In genomic region chr1:12485231-12486172, GRCh38 we compare ENCODE assay signal across 13 cellular contexts.
A peak's percentile ranks its signal among the peaks of the same experiment; 100 is the strongest.
DNase-seq lines count a peak whose midpoint lies in the region; ATAC-seq and TF ChIP-seq lines count a peak whose summit lies in the region.
"Had no signal": no experiment of that assay in that cellular context is flagged by ENCODE, and none has a peak within 500 bp of the region (broad histone marks: within the 10 kb centered on the region; RNA-seq: fewer than 3 reads in every experiment).

No MANE protein-coding gene starts in this region.

- H3K27me3 ChIP-seq in mesenchymal stem cell (ENCODE audit: control insufficient read depth in 1 of 2, insufficient read depth in 1 of 2, low read length in 2 of 2) (no peaks in the 10 kb centered on the region), uterus (no peaks in the 10 kb centered on the region)

- H3K9ac ChIP-seq in mesenchymal stem cell (ENCODE audit: low read length), result no peak overlapping the region

- no peak overlapping the region for H2BK120ac ChIP-seq in mesenchymal stem cell (ENCODE audit: low read depth, low read length)

- H3K4me3 ChIP-seq in mesenchymal stem cell (ENCODE audit: insufficient read depth in 1 of 2, low read depth in 1 of 2, low read length in 2 of 2) (no peak overlapping the region), uterus (no peak overlapping the region), OCI-LY7 (ENCODE audit: low read depth, low read length, poor library complexity, severe bottlenecking) (no peak overlapping the region)

- peaks cover 22% of the 10 kb centered on the region for H3K4me1 ChIP-seq in mesenchymal stem cell (ENCODE audit: control insufficient read depth, insufficient read depth, low read depth, low read length)
- H3K4me1 ChIP-seq in uterus, result peaks cover 0 to 4% of the 10 kb centered on the region in 2 donors
- peaks cover 17% of the 10 kb centered on the region for H3K4me1 ChIP-seq in OCI-LY7 (ENCODE audit: insufficient read depth, low read length, poor library complexity, severe bottlenecking)

- peak overlapping the region; percentile 34 for H4K91ac ChIP-seq in mesenchymal stem cell (ENCODE audit: low read length)

- H3K23ac ChIP-seq in mesenchymal stem cell (ENCODE audit: low read length in 2 of 2), result no peak overlapping the region

- peaks cover 4% of the 10 kb centered on the region for H3K79me1 ChIP-seq in mesenchymal stem cell (replicated peaks; ENCODE audit: low read length, poor library complexity, severe bottlenecking)

- H2AFZ ChIP-seq in mesenchymal stem cell (ENCODE audit: low read depth, low read length), result no peak overlapping the region
- no peak overlapping the region for H2AFZ ChIP-seq in OCI-LY7 (ENCODE audit: low read length)

- H3K36me3 ChIP-seq in mesenchymal stem cell (ENCODE audit: control insufficient read depth in 1 of 2, insufficient read depth in 2 of 2, low read depth in 1 of 2, low read length in 2 of 2) (peaks cover 4 to 8% of the 10 kb centered on the region in 2 experiments), uterus (no peaks in the 10 kb centered on the region), OCI-LY7 (ENCODE audit: insufficient read depth, low read length) (no peaks in the 10 kb centered on the region)

- no peak overlapping the region for H3K4me2 ChIP-seq in mesenchymal stem cell (ENCODE audit: low read length, poor library complexity, severe bottlenecking)
- no peak overlapping the region for H3K4me2 ChIP-seq in OCI-LY7 (ENCODE audit: low read length)

- no peak for DNase-seq in T-helper 1 cell
- no peak for DNase-seq in effector memory CD8-positive, alpha-beta T cell
- no peak for DNase-seq in mesenchymal stem cell
- DNase-seq in uterus, result no peak
- DNase-seq in OCI-LY7 (ENCODE audit: low spot score), result no peak
- no peak for DNase-seq in activated CD4-positive, alpha-beta T cell treated with anti-CD3 and anti-CD28 coated beads, Interleukin-2, amount 50 U/mL, for 1 hour
- DNase-seq in NCI-H1694 (lab: John Stamatoyannopoulos, UW), result no peak
- DNase-seq: activated CD8-positive, alpha-beta T cell treated with anti-CD3 and anti-CD28 coated beads, Interleukin-2, amount 10 ng/mL, durations not matched to agents 7 days and 5 days; activated naive CD8-positive, alpha-beta T cell treated with anti-CD3 and anti-CD28 coated beads, Interleukin-2, amount 10 ng/mL, durations not matched to agents 7 days and 5 days; natural killer cell; NCI-H1105 treated with DMSO at 0.1 percent for 48 hours had no signal

- H3K27ac ChIP-seq in mesenchymal stem cell (ENCODE audit: low read length, poor library complexity, severe bottlenecking) (no peak overlapping the region), uterus (peak overlapping the region; percentile 33 to 39), OCI-LY7 (ENCODE audit: low read depth, low read length, poor library complexity, severe bottlenecking) (no peak overlapping the region)

- POLR2A ChIA-PET in OCI-LY7 (lab: Charles Lee), result interaction anchor here (0.6 kb wide), 1 partner anchor 81 kb away, joined by 3 read pairs; no protein-coding TSS in a partner anchor

- WGBS in mesenchymal stem cell, result 96% methylated on average over 12 of the region's 13 CpGs

- H2BK12ac ChIP-seq in mesenchymal stem cell (ENCODE audit: low read length in 2 of 2), result no peak overlapping the region

- no peaks in the 10 kb centered on the region for H3K79me2 ChIP-seq in OCI-LY7 (ENCODE audit: insufficient read depth, low read depth, low read length)

- TF ChIP-seq CTCF in uterus (IDR thresholded peaks at IDR 0.05) (no peak), OCI-LY7 (conservative IDR thresholded peaks at IDR 0.05; ENCODE audit: low read length) (no peak)

- peaks cover 30% of the 10 kb centered on the region for H3K36me3 Mint-ChIP-seq in T-helper 1 cell treated with Interleukin-12 subunit alpha and Interleukin-12 subunit beta and Interleukin-4 antibody, amounts not matched to agents 30 μg/mL and 1 μg/mL, for 36 hours (ENCODE audit: low read depth)
- peaks cover 8% of the 10 kb centered on the region for H3K36me3 Mint-ChIP-seq in effector memory CD8-positive, alpha-beta T cell (ENCODE audit: insufficient read depth)
- H3K36me3 Mint-ChIP-seq: natural killer cell had no signal

- CTCF ChIA-PET in OCI-LY7 (lab: Charles Lee; ENCODE audit: unreplicated experiment), result no interaction called here

- intact Hi-C loops in uterus (cut with DNase I; ENCODE audit: low total_unique reads) (no loop called here), OCI-LY7 (cut with micrococcal nuclease; ENCODE audit: unreplicated experiment) (no loop called here)

- no peaks in the 10 kb centered on the region for H3K9me3 Mint-ChIP-seq in T-helper 1 cell treated with Interleukin-12 subunit alpha and Interleukin-12 subunit beta and Interleukin-4 antibody, amounts not matched to agents 30 μg/mL and 1 μg/mL, for 36 hours
- no peaks in the 10 kb centered on the region for H3K9me3 Mint-ChIP-seq in effector memory CD8-positive, alpha-beta T cell
- H3K9me3 Mint-ChIP-seq: activated naive CD8-positive, alpha-beta T cell treated with anti-CD3 and anti-CD28 coated beads, Interleukin-2, amount 10 ng/mL, durations not matched to agents 7 days and 5 days; natural killer cell had no signal

- no TSS peak for BruUV-seq in OCI-LY7 (replicated peaks; lab: Mats Ljungman, UMichigan)

- no peak overlapping the region for H3K4ac ChIP-seq in mesenchymal stem cell (ENCODE audit: low read depth in 1 of 2, low read length in 2 of 2)

- H3K9me2 ChIP-seq in OCI-LY7 (ENCODE audit: insufficient read depth, low read length), result no peaks in the 10 kb centered on the region

- H2AK5ac ChIP-seq in mesenchymal stem cell (ENCODE audit: low read length, severe bottlenecking), result peak overlapping the region; percentile 71

- H4K20me1 ChIP-seq in OCI-LY7 (ENCODE audit: insufficient read depth, low read length), result no peaks in the 10 kb centered on the region

- H2BK5ac ChIP-seq in mesenchymal stem cell (ENCODE audit: low read depth, low read length, poor library complexity, severe bottlenecking), result no peak overlapping the region

- H2BK15ac ChIP-seq in mesenchymal stem cell (ENCODE audit: low read depth, poor library complexity, severe bottlenecking), result no peak overlapping the region

- H3K18ac ChIP-seq in mesenchymal stem cell (ENCODE audit: low read depth in 1 of 2, low read length in 2 of 2), result no peak overlapping the region

- H3K14ac ChIP-seq in mesenchymal stem cell (ENCODE audit: low read length in 2 of 2), result no peak overlapping the region

- no peak for ATAC-seq in effector memory CD8-positive, alpha-beta T cell (replicated peaks)
- ATAC-seq: activated CD8-positive, alpha-beta T cell treated with anti-CD3 and anti-CD28 coated beads, Interleukin-2, amount 10 ng/mL, durations not matched to agents 7 days and 5 days; natural killer cell had no signal

- H3K9me3 ChIP-seq in mesenchymal stem cell (ENCODE audit: control insufficient read depth, low read length), result no peaks in the 10 kb centered on the region
- no peaks in the 10 kb centered on the region for H3K9me3 ChIP-seq in uterus
- H3K9me3 ChIP-seq in OCI-LY7 (ENCODE audit: low read length), result no peaks in the 10 kb centered on the region

- H3K4me1 Mint-ChIP-seq in T-helper 1 cell treated with Interleukin-12 subunit alpha and Interleukin-12 subunit beta and Interleukin-4 antibody, amounts not matched to agents 30 μg/mL and 1 μg/mL, for 36 hours (ENCODE audit: low read depth), result peaks cover 15% of the 10 kb centered on the region
- H3K4me1 Mint-ChIP-seq in effector memory CD8-positive, alpha-beta T cell (ENCODE audit: low read depth in 2 of 2), result peaks cover 15 to 16% of the 10 kb centered on the region in 2 donors

- H3K4me3 Mint-ChIP-seq in T-helper 1 cell treated with Interleukin-12 subunit alpha and Interleukin-12 subunit beta and Interleukin-4 antibody, amounts not matched to agents 30 μg/mL and 1 μg/mL, for 36 hours, result no peak overlapping the region
- H3K4me3 Mint-ChIP-seq in effector memory CD8-positive, alpha-beta T cell, result no peak overlapping the region
- H3K4me3 Mint-ChIP-seq: activated CD8-positive, alpha-beta T cell treated with anti-CD3 and anti-CD28 coated beads, Interleukin-2, amount 10 ng/mL, durations not matched to agents 7 days and 5 days; activated naive CD8-positive, alpha-beta T cell treated with anti-CD3 and anti-CD28 coated beads, Interleukin-2, amount 10 ng/mL, durations not matched to agents 7 days and 5 days; endodermal cell; natural killer cell had no signal

- peak overlapping the region; percentile 50 for H3K27ac Mint-ChIP-seq in T-helper 1 cell treated with Interleukin-12 subunit alpha and Interleukin-12 subunit beta and Interleukin-4 antibody, amounts not matched to agents 30 μg/mL and 1 μg/mL, for 36 hours
- H3K27ac Mint-ChIP-seq in effector memory CD8-positive, alpha-beta T cell, result peak overlapping the region; percentile 53 to 54
- H3K27ac Mint-ChIP-seq: activated CD8-positive, alpha-beta T cell treated with anti-CD3 and anti-CD28 coated beads, Interleukin-2, amount 10 ng/mL, durations not matched to agents 7 days and 5 days; activated naive CD8-positive, alpha-beta T cell treated with anti-CD3 and anti-CD28 coated beads, Interleukin-2, amount 10 ng/mL, durations not matched to agents 7 days and 5 days; endodermal cell; natural killer cell had no signal

- no peak overlapping the region for H4K8ac ChIP-seq in mesenchymal stem cell (ENCODE audit: low read length)

- TF ChIP-seq POLR2A in uterus (IDR thresholded peaks at IDR 0.05), result no peak

- H3K27me3 Mint-ChIP-seq in T-helper 1 cell treated with Interleukin-12 subunit alpha and Interleukin-12 subunit beta and Interleukin-4 antibody, amounts not matched to agents 30 μg/mL and 1 μg/mL, for 36 hours (ENCODE audit: low read depth), result no peaks in the 10 kb centered on the region
- H3K27me3 Mint-ChIP-seq in effector memory CD8-positive, alpha-beta T cell, result no peaks in the 10 kb centered on the region
- H3K27me3 Mint-ChIP-seq: activated naive CD8-positive, alpha-beta T cell treated with anti-CD3 and anti-CD28 coated beads, Interleukin-2, amount 10 ng/mL, durations not matched to agents 7 days and 5 days had no signal

Comparison
In these comparisons a context has a peak if more than half of its experiments do, and no peak if none do; other contexts are left out.
1. H3K27ac ChIP-seq: peak in uterus (2 of 2); none in mesenchymal stem cell (single experiment) and OCI-LY7 (single experiment).